10 cellular contexts compared by ENCODE assay signal in the genomic region with DNA sequence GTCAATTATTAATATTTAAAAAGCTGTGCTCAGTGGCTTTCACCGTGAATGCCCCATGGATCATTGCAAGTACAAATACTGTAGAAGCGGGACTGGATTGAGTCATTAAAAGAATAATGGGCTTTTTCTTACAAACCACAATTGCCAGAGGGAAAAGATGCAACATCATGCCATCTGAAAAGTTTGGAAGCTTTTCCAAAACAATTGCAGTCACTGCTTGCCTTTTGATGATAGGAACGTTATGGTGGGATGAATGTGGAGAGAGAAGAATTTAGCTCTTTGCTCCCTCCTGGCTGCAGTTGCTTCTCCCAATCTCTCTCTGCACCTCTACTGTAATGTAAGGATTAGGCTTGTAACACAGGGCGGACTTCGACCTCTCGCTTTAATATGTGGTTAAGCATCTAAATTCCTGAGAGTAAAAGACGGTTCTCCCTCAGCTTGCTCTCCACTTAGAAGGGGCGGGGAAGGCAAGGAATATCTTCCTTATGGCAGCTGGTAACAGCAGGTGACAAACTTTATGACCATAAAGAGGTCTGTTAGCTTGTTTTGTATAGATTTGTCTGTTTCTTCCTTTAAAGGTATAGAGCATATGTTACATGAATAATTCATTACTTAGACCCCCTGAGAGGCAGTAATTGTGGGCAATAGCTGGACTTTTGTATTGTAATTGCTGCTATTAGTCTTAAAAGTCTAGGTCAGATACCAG.
DNase-seq lines count a peak whose midpoint lies in the region; ATAC-seq and TF ChIP-seq lines count a peak whose summit lies in the region.
"Had no signal": no experiment of that assay in that cellular context is flagged by ENCODE, and none has a peak within 500 bp of the region (broad histone marks: within the 10 kb centered on the region; RNA-seq: fewer than 3 reads in every experiment).

No MANE protein-coding gene starts in this region.

- H3K36me3 Mint-ChIP-seq in T-helper 17 cell (ENCODE audit: low read depth): no peaks in the 10 kb centered on the region
- no peaks in the 10 kb centered on the region for H3K36me3 Mint-ChIP-seq in immature natural killer cell
- peaks cover 6% of the 10 kb centered on the region for H3K36me3 Mint-ChIP-seq in CD8-positive, alpha-beta T cell

- H3K4me1 Mint-ChIP-seq in T-helper 17 cell (peaks cover 57% of the 10 kb centered on the region), immature natural killer cell (peaks cover 76 to 95% of the 10 kb centered on the region in 2 donors)
- peaks cover 70% of the 10 kb centered on the region for H3K4me1 Mint-ChIP-seq in CD8-positive, alpha-beta T cell (ENCODE audit: low read depth)

- no peak overlapping the region for H3K27ac ChIP-seq in testis
- no peak overlapping the region for H3K27ac ChIP-seq in CD8-positive, alpha-beta T cell (ENCODE audit: low read depth, low read length)
- H3K27ac ChIP-seq in dorsolateral prefrontal cortex: no peak overlapping the region
- H3K27ac ChIP-seq: esophagus squamous epithelium had no signal

- ATAC-seq in T-helper 17 cell: no peak
- no peak for ATAC-seq in CD8-positive, alpha-beta T cell

- WGBS in testis, 2 donors: 88 to 93% methylated on average over 8 of the region's 8 CpGs

- no peaks in the 10 kb centered on the region for H3K27me3 Mint-ChIP-seq in T-helper 17 cell
- peaks cover 0 to 5% (median 0%) of the 10 kb centered on the region in 3 donors for H3K27me3 Mint-ChIP-seq in immature natural killer cell (ENCODE audit: low read depth in 3 of 3)
- H3K27me3 Mint-ChIP-seq in CD8-positive, alpha-beta T cell (ENCODE audit: low read depth): no peaks in the 10 kb centered on the region

- H3K27ac Mint-ChIP-seq in T-helper 17 cell: peak overlapping the region; percentile 99
- peak overlapping the region in 5 of 6 donors; percentile 30 to 81 (median 62) for H3K27ac Mint-ChIP-seq in immature natural killer cell
- no peak overlapping the region for H3K27ac Mint-ChIP-seq in CD8-positive, alpha-beta T cell

- H3K27me3 ChIP-seq in testis (no peaks in the 10 kb centered on the region), dorsolateral prefrontal cortex (no peaks in the 10 kb centered on the region)
- H3K27me3 ChIP-seq in CD8-positive, alpha-beta T cell (ENCODE audit: insufficient read depth, low read length): no peaks in the 10 kb centered on the region
- H3K27me3 ChIP-seq: esophagus squamous epithelium had no signal

- H3K9me3 Mint-ChIP-seq in immature natural killer cell: no peaks in the 10 kb centered on the region
- H3K9me3 Mint-ChIP-seq in CD8-positive, alpha-beta T cell: no peaks in the 10 kb centered on the region

- H3K4me1 ChIP-seq in testis: peaks cover 12% of the 10 kb centered on the region
- H3K4me1 ChIP-seq in CD8-positive, alpha-beta T cell (ENCODE audit: insufficient read depth, low read length): peaks cover 24% of the 10 kb centered on the region

- TF ChIP-seq CTCF in testis (IDR thresholded peaks at IDR 0.05) (no peak), dorsolateral prefrontal cortex (IDR thresholded peaks at IDR 0.05 in 54 of 56, conservative IDR thresholded peaks at IDR 0.05 in 2 of 56; ENCODE audit: low read depth in 1 of 56, partially characterized antibody in 56 of 56) (no peak)
- no peak for TF ChIP-seq CTCF in CD8-positive, alpha-beta T cell (IDR thresholded peaks at IDR 0.05)

- H3K4me3 ChIP-seq in testis (no peak overlapping the region), dorsolateral prefrontal cortex (peak overlapping the region in 3 of 59 donors; percentile 12 to 28 (median 20))
- no peak overlapping the region for H3K4me3 ChIP-seq in CD8-positive, alpha-beta T cell (ENCODE audit: low read depth, low read length)
- H3K4me3 ChIP-seq: esophagus squamous epithelium had no signal

- TF ChIP-seq POLR2A in testis (IDR thresholded peaks at IDR 0.05): no peak

- peak; percentile 83 for DNase-seq in NCI-H2107 treated with DMSO at 0.1 percent for 48 hours (lab: John Stamatoyannopoulos, UW; ENCODE audit: unreplicated experiment)
- no peak for DNase-seq in NCI-H2107 (lab: John Stamatoyannopoulos, UW)
- DNase-seq in T-helper 17 cell: no peak
- no peak for DNase-seq in immature natural killer cell
- no peak for DNase-seq in testis
- no peak for DNase-seq in CD8-positive, alpha-beta T cell
- no peak for DNase-seq in dorsolateral prefrontal cortex
- DNase-seq in amniotic stem cell (lab: John Stamatoyannopoulos, UW): no peak
- DNase-seq: 8988T, esophagus squamous epithelium had no signal

- H3K4me3 Mint-ChIP-seq in T-helper 17 cell (peak overlapping the region; percentile 73), immature natural killer cell (peak overlapping the region in 2 of 5 donors; percentile 9 to 36)
- no peak overlapping the region for H3K4me3 Mint-ChIP-seq in CD8-positive, alpha-beta T cell

- CTCF ChIA-PET in CD8-positive, alpha-beta T cell (lab: Charles Lee): interaction anchor here (0.9 kb wide), 1 partner anchor 18 kb away, joined by 3 read pairs; no protein-coding TSS in a partner anchor

- H3K9me3 ChIP-seq in T-helper 17 cell (ENCODE audit: control insufficient read depth, low read length, poor library complexity, severe bottlenecking): no peaks in the 10 kb centered on the region
- H3K9me3 ChIP-seq in testis: no peaks in the 10 kb centered on the region
- no peaks in the 10 kb centered on the region for H3K9me3 ChIP-seq in CD8-positive, alpha-beta T cell (ENCODE audit: low read length)
- H3K9me3 ChIP-seq: esophagus squamous epithelium had no signal

- no peaks in the 10 kb centered on the region for H3K36me3 ChIP-seq in testis (ENCODE audit: low read depth, missing control alignments)
- H3K36me3 ChIP-seq in CD8-positive, alpha-beta T cell (ENCODE audit: insufficient read depth, low read length): no peaks in the 10 kb centered on the region
- H3K36me3 ChIP-seq: esophagus squamous epithelium had no signal

- intact Hi-C loops in testis (cut with DNase I; ENCODE audit: low total_unique reads) (no loop called here), dorsolateral prefrontal cortex (cut with DNase I) (no loop called here)
- intact Hi-C loops in CD8-positive, alpha-beta T cell (cut with DNase I, micrococcal nuclease): no loop called here

- POLR2A ChIA-PET in CD8-positive, alpha-beta T cell (lab: Charles Lee): interaction anchor here (0.7 to 1.3 kb wide), 3 partner anchors 9 to 64 kb away, joined by 3 to 4 read pairs (median 4); no protein-coding TSS in a partner anchor
